In genomic region chr17:68327823-68328557, GRCh38 we compare ENCODE assay signal across 25 cellular contexts. TPM values are rescaled to one million over a fixed set of nuclear protein-coding genes. Genes with fewer than 3 reads are reported as not detected.
DNase-seq lines count a peak whose midpoint lies in the region; ATAC-seq, FAIRE-seq and TF ChIP-seq lines count a peak whose summit lies in the region.
"Had no signal": no experiment of that assay in that cellular context is flagged by ENCODE, and none has a peak within 500 bp of the region (broad histone marks: within the 10 kb centered on the region; RNA-seq: fewer than 3 reads in every experiment).

No MANE protein-coding gene starts in this region.

- no peak for TF ChIP-seq POLR2A in HCT116 (IDR thresholded peaks at IDR 0.05; ENCODE audit: borderline replicate concordance, extremely low read depth, insufficient read depth, insufficient read length)
- no peak for TF ChIP-seq POLR2A in GM12878 (IDR thresholded peaks at IDR 0.05; ENCODE audit: low read depth, low read length)

- H3K27ac Mint-ChIP-seq in neural progenitor cell: no peak overlapping the region
- no peak overlapping the region for H3K27ac Mint-ChIP-seq in nephron progenitor cell
- H3K27ac Mint-ChIP-seq: activated naive CD8-positive, alpha-beta T cell; stimulated activated memory B cell treated with anti-CD40 and anti-IgM and Interleukin-4, amounts not matched to agents 10 μg/mL and 1 μg/mL and 100 μg/mL, for 72 hours; T-cell had no signal

- H3K27ac ChIP-seq in HCT116 (ENCODE audit: low read depth, low read length) (no peak overlapping the region), GM12878 (ENCODE audit: control insufficient read depth, insufficient read depth) (no peak overlapping the region), neural progenitor cell (no peak overlapping the region)
- H3K27ac ChIP-seq: psoas muscle had no signal

- H3K4me1 Mint-ChIP-seq in neural progenitor cell (no peaks in the 10 kb centered on the region), nephron progenitor cell (no peaks in the 10 kb centered on the region)
- H3K4me1 Mint-ChIP-seq: stimulated activated memory B cell treated with anti-CD40 and anti-IgM and Interleukin-4, amounts not matched to agents 10 μg/mL and 1 μg/mL and 100 μg/mL, for 72 hours had no signal

- H4K20me1 ChIP-seq in HCT116 (ENCODE audit: insufficient read depth) (no peaks in the 10 kb centered on the region), GM12878 (ENCODE audit: control insufficient read depth, insufficient read depth) (no peaks in the 10 kb centered on the region), neural progenitor cell (ENCODE audit: low read depth) (no peaks in the 10 kb centered on the region)

- H3K4me3 Mint-ChIP-seq in neural progenitor cell (no peak overlapping the region), nephron progenitor cell (no peak overlapping the region)
- H3K4me3 Mint-ChIP-seq: activated naive CD8-positive, alpha-beta T cell; CD8-positive, alpha-beta memory T cell; stimulated activated memory B cell treated with anti-CD40 and anti-IgM and Interleukin-4, amounts not matched to agents 10 μg/mL and 1 μg/mL and 100 μg/mL, for 72 hours; T-cell had no signal

- 27% methylated on average over 8 of the region's 8 CpGs for WGBS in GM12878 (ENCODE audit: insufficient coverage, insufficient replicate concordance, low lambda C conversion rate, missing lambda C conversion rate)

- SMC1A ChIA-PET in GM12878 (lab: Charles Lee; ENCODE audit: uncharacterized antibody, unreplicated experiment): interaction anchor here (0.8 kb wide), 1 partner anchor 138 kb away, joined by 3 read pairs; no protein-coding TSS in a partner anchor

- H3K79me2 ChIP-seq in HCT116 (ENCODE audit: insufficient read depth, low read length) (no peaks in the 10 kb centered on the region), GM12878 (ENCODE audit: control insufficient read depth, insufficient read depth, low read length) (no peaks in the 10 kb centered on the region), neural progenitor cell (ENCODE audit: low read depth) (no peaks in the 10 kb centered on the region)

- TF ChIP-seq RAD21 in HCT116 (IDR thresholded peaks at IDR 0.05; ENCODE audit: low read depth): peak; percentile 36; the same call in 1 of the 2 replicates
- peak; percentile 44; the same call in 1 of the 2 replicates for TF ChIP-seq RAD21 in GM12878 (IDR thresholded peaks at IDR 0.05; ENCODE audit: insufficient read depth, low read depth, low read length)

- peak; percentile 43 for TF ChIP-seq CTCF in GM12864 (IDR thresholded peaks at IDR 0.05; ENCODE audit: low read depth, low read length, missing control alignments)
- peak; percentile 13 to 49 (median 40); a peak in 5 of 6 replicates for TF ChIP-seq CTCF in HCT116 (IDR thresholded peaks at IDR 0.05 in 2 of 3, conservative IDR thresholded peaks at IDR 0.05 in 1 of 3; ENCODE audit: borderline replicate concordance in 1 of 3, insufficient read depth in 1 of 3, low read depth in 2 of 3, low read length in 2 of 3)
- 0 out of 6 replicates have a peak, but pooled peaks of 1 of the 3 experiments have one; percentile 13 for TF ChIP-seq CTCF in GM12878 (IDR thresholded peaks at IDR 0.05 in 2 of 3, conservative IDR thresholded peaks at IDR 0.05 in 1 of 3; ENCODE audit: control insufficient read depth in 2 of 3, extremely low read depth in 1 of 3, insufficient read depth in 1 of 3, low read depth in 3 of 3, low read length in 3 of 3)
- TF ChIP-seq CTCF in neural progenitor cell (IDR thresholded peaks at IDR 0.05): peak; percentile 11
- TF ChIP-seq CTCF in nephron progenitor cell (IDR thresholded peaks at IDR 0.05): no peak

- ATAC-seq in HCT116: peak; percentile 60
- ATAC-seq in GM12878: no peak
- ATAC-seq: gastrocnemius medialis; psoas muscle; Right ventricle myocardium inferior; stimulated activated memory B cell treated with anti-CD40 and anti-IgM and Interleukin-4, amounts not matched to agents 10 μg/mL and 1 μg/mL and 100 μg/mL, for 72 hours; T-cell had no signal

- H3K36me3 Mint-ChIP-seq in neural progenitor cell: peaks cover 7% of the 10 kb centered on the region
- H3K36me3 Mint-ChIP-seq in nephron progenitor cell (ENCODE audit: low read depth): peaks cover 12% of the 10 kb centered on the region

- H3K4me2 ChIP-seq in HCT116 (ENCODE audit: low read length) (peak overlapping the region; percentile 19), GM12878 (ENCODE audit: control insufficient read depth, insufficient read depth) (no peak overlapping the region), neural progenitor cell (no peak overlapping the region)

- FAIRE-seq in GM12878 (lab: Jason Lieb, UNC): no peak
- FAIRE-seq: astrocyte, islet of Langerhans had no signal

- CTCF ChIA-PET in HCT116 (lab: Charles Lee) (interaction anchor here (1.0 kb wide), 1 partner anchor 9 kb away, joined by 5 read pairs; no protein-coding TSS in a partner anchor), GM12878 (lab: Yijun Ruan, JAX) (no interaction called here)

- BruUV-seq in HCT116 (replicated peaks; lab: Mats Ljungman, UMichigan): no TSS peak
- BruUV-seq in GM12878 (replicated peaks; lab: Mats Ljungman, UMichigan): no TSS peak

- RAD21 ChIA-PET in HCT116 (lab: Charles Lee; ENCODE audit: low non-redundant PET in 1 of 2, low total read pairs in 2 of 2, uncharacterized antibody in 2 of 2, unreplicated experiment in 2 of 2): interaction anchor here in 1 of 2 experiments (0.6 to 2.2 kb wide), 2 partner anchors 10 to 71 kb away, joined by 3 to 7 read pairs; no protein-coding TSS in a partner anchor
- RAD21 ChIA-PET in GM12878 (lab: Charles Lee; ENCODE audit: unreplicated experiment): no interaction called here

- H2AFZ ChIP-seq in HCT116 (ENCODE audit: low read depth, low read length, poor library complexity, severe bottlenecking) (no peak overlapping the region), GM12878 (ENCODE audit: control insufficient read depth, low read depth, low read length) (no peak overlapping the region), neural progenitor cell (replicated peaks) (no peak overlapping the region)

- peaks cover 15 to 28% of the 10 kb centered on the region in 2 experiments for H3K4me1 ChIP-seq in HCT116 (ENCODE audit: control insufficient read depth in 1 of 2, insufficient read depth in 2 of 2, low read length in 2 of 2)
- no peaks in the 10 kb centered on the region for H3K4me1 ChIP-seq in GM12878 (ENCODE audit: control insufficient read depth, insufficient read depth, low read length)
- no peaks in the 10 kb centered on the region for H3K4me1 ChIP-seq in neural progenitor cell

- DNase-seq in GM12864 (ENCODE audit: low read depth): no peak
- no peak for DNase-seq in HCT116 (ENCODE audit: low read depth, low spot score)
- no peak for DNase-seq in GM12878 (ENCODE audit: low read depth, low spot score)
- no peak for DNase-seq in neural progenitor cell (ENCODE audit: low spot score)
- DNase-seq in nephron progenitor cell: no peak
- no peak for DNase-seq in anterior cingulate cortex (lab: John Stamatoyannopoulos, UW)
- DNase-seq in cerebellum (ENCODE audit: low spot score): no peak
- DNase-seq: CD8-positive, alpha-beta memory T cell; cerebellar nuclear complex; DMS79; gastrocnemius medialis; H7; MM.1S; NCI-H187; NCI-H2227 treated with DMSO at 0.1 percent for 48 hours; NCI-H748 treated with DMSO at 0.1 percent for 48 hours; psoas muscle; stimulated activated CD4-positive, alpha-beta T cell treated with anti-CD3 and anti-CD28 coated beads, Interleukin-1b, Interleukin-23, amount 100 ng/mL, for 48 hours; T-cell had no signal

- no peak for TF ChIP-seq EP300 in GM12878 (IDR thresholded peaks at IDR 0.05; ENCODE audit: borderline replicate concordance in 1 of 2, control insufficient read depth in 1 of 2, low read depth in 2 of 2, low read length in 2 of 2)

- POLR2A ChIA-PET in HCT116 (lab: Charles Lee) (interaction anchor here (1.2 kb wide), 1 partner anchor 56 kb away, joined by 3 read pairs; no protein-coding TSS in a partner anchor), GM12878 (lab: Charles Lee) (no interaction called here)

- no peaks in the 10 kb centered on the region for H3K9me3 ChIP-seq in HCT116 (ENCODE audit: control insufficient read depth in 1 of 2, insufficient read depth in 1 of 2, low read depth in 1 of 2, low read length in 2 of 2)
- H3K9me3 ChIP-seq in GM12878 (replicated peaks; ENCODE audit: control insufficient read depth, insufficient read depth, low read length): no peaks in the 10 kb centered on the region; the same call in 2 of the 3 replicates
- H3K9me3 ChIP-seq in neural progenitor cell (ENCODE audit: low read depth): no peaks in the 10 kb centered on the region
- H3K9me3 ChIP-seq: gastrocnemius medialis had no signal

- H3K36me3 ChIP-seq in HCT116 (ENCODE audit: control insufficient read depth in 1 of 2, insufficient read depth in 2 of 2, low read length in 2 of 2) (no peaks in the 10 kb centered on the region), GM12878 (ENCODE audit: control insufficient read depth in 2 of 2, insufficient read depth in 2 of 2, low read length in 1 of 2) (no peaks in the 10 kb centered on the region), neural progenitor cell (no peaks in the 10 kb centered on the region)
- H3K36me3 ChIP-seq: gastrocnemius medialis had no signal

- in situ Hi-C loops in GM12878 (cut with MboI): no loop called here

- intact Hi-C loops in HCT116 (cut with micrococcal nuclease): no loop called here
- intact Hi-C loops in GM12878 (cut with micrococcal nuclease; ENCODE audit: unreplicated experiment): no loop called here

- no peaks in the 10 kb centered on the region for H3K9me2 ChIP-seq in HCT116 (ENCODE audit: insufficient read depth)

- no peaks in the 10 kb centered on the region for H3F3A ChIP-seq in neural progenitor cell (ENCODE audit: low read depth)

- H3K27me3 ChIP-seq in HCT116 (ENCODE audit: insufficient read depth, low read length) (no peaks in the 10 kb centered on the region), GM12878 (replicated peaks in 1 of 2; ENCODE audit: control insufficient read depth in 2 of 2, insufficient read depth in 2 of 2, low read length in 1 of 2) (no peaks in the 10 kb centered on the region), neural progenitor cell (no peaks in the 10 kb centered on the region)
- H3K27me3 ChIP-seq: gastrocnemius medialis had no signal

- H3K27me3 Mint-ChIP-seq in neural progenitor cell (ENCODE audit: insufficient read depth, low read depth): peaks cover 10% of the 10 kb centered on the region
- H3K27me3 Mint-ChIP-seq in nephron progenitor cell (ENCODE audit: low read depth, poor library complexity): peaks cover 19% of the 10 kb centered on the region
- H3K27me3 Mint-ChIP-seq: activated naive CD8-positive, alpha-beta T cell; stimulated activated memory B cell treated with anti-CD40 and anti-IgM and Interleukin-4, amounts not matched to agents 10 μg/mL and 1 μg/mL and 100 μg/mL, for 72 hours; T-cell had no signal

- H3K4me3 ChIP-seq in GM12864 (ENCODE audit: low read depth, low read length): no peak overlapping the region
- H3K4me3 ChIP-seq in HCT116 (replicated peaks in 1 of 2; ENCODE audit: low read depth in 1 of 2, low read length in 2 of 2): no peak overlapping the region
- no peak overlapping the region for H3K4me3 ChIP-seq in GM12878
- H3K4me3 ChIP-seq in neural progenitor cell: no peak overlapping the region
- H3K4me3 ChIP-seq: gastrocnemius medialis, psoas muscle had no signal

- H3K9me3 Mint-ChIP-seq in neural progenitor cell (peaks cover 41% of the 10 kb centered on the region), nephron progenitor cell (peaks cover 50% of the 10 kb centered on the region)

- H3K9ac ChIP-seq in HCT116 (ENCODE audit: low read length) (no peak overlapping the region), GM12878 (ENCODE audit: control insufficient read depth, insufficient read depth, low read length) (no peak overlapping the region), neural progenitor cell (no peak overlapping the region)

RNA-seq across cellular contexts. Expression of gene ARSG, which starts 36.7 kb away (rescaled TPM):
- total RNA-seq in HCT116 (2021; ENCODE audit: unreplicated experiment) (17.1 TPM), GM12878 (2014; rRNA removed) (6.6 and 10.4 TPM in 2 replicates), GM12878 (2014; rRNA removed; fragmentation: Illumina TruSeq; extraction: Trizol) (9.2 and 9.8 TPM in 2 replicates), GM12878 (2021) (7.7 and 9.0 TPM in 2 replicates), neural progenitor cell (ENCODE audit: low replicate concordance) (19.5 and 20.0 TPM in 2 replicates), cerebellum (12.4 TPM)
- 5.4 and 6.1 TPM in 2 replicates for polyA plus RNA-seq in HCT116 (2012)
- 68.9 and 84.0 TPM in 2 replicates for total RNA-seq in GM12878 (2013; cell fraction: nucleolus; rRNA removed)
- polyA plus RNA-seq in GM12878 (2011; ENCODE audit: low read depth): 7.1 TPM
- polyA plus RNA-seq in GM12878 (2011; rRNA removed) (7.5 and 9.3 TPM in 2 replicates), GM12878 (2014; fragmentation: Illumina TruSeq; extraction: Trizol) (13.5 and 16.6 TPM in 2 replicates), GM12878 (2014; fragmentation: Nextera tagmentation; extraction: Ambion mirVana) (1 to 10 TPM; 2.9 to 3.2 TPM), GM12878 (2014; rRNA removed) (6.8 and 7.4 TPM in 2 replicates), GM12878 (2016; fragmentation: Nextera tagmentation; extraction: Ambion mirVana) (1 to 10 TPM; 8.3 to 9.2 TPM)
- polyA plus RNA-seq in GM12878 (2011; cell fraction: cytosol; rRNA removed): 5.9 and 6.5 TPM in 2 replicates
- polyA plus RNA-seq in GM12878 (2011; cell fraction: nucleus; rRNA removed): 13.2 and 15.0 TPM in 2 replicates
- polyA plus RNA-seq in GM12878 (2012): 5.2 and 5.9 TPM in 2 replicates
- 12.7 and 14.7 TPM in 2 replicates for polyA minus RNA-seq in GM12878 (2011; rRNA and poly(A)+ RNA removed)
- polyA minus RNA-seq in GM12878 (2011; cell fraction: cytosol; rRNA and poly(A)+ RNA removed): 2.7 and 4.0 TPM in 2 replicates
- polyA minus RNA-seq in GM12878 (2011; cell fraction: nucleus; rRNA and poly(A)+ RNA removed): 9.7 and 11.2 TPM in 2 replicates

RNA-seq across cellular contexts. Expression of gene SLC16A6, which starts 37.1 kb away (rescaled TPM):
- total RNA-seq in HCT116 (2021; ENCODE audit: unreplicated experiment) (4.8 TPM), GM12878 (2014; rRNA removed) (7.5 TPM in 2 replicates), GM12878 (2014; rRNA removed; fragmentation: Illumina TruSeq; extraction: Trizol) (7.7 and 8.0 TPM in 2 replicates), GM12878 (2021) (7.6 and 8.1 TPM in 2 replicates), neural progenitor cell (ENCODE audit: low replicate concordance) (0.09 and 0.19 TPM in 2 replicates), cerebellum (2.8 TPM)
- polyA plus RNA-seq in HCT116 (2012): 1.1 and 1.3 TPM in 2 replicates
- total RNA-seq in GM12878 (2013; cell fraction: nucleolus; rRNA removed): 2.8 and 3.9 TPM in 2 replicates
- polyA plus RNA-seq in GM12878 (2011; ENCODE audit: low read depth): 3.0 TPM
- polyA plus RNA-seq in GM12878 (2011; rRNA removed) (5.5 and 6.8 TPM in 2 replicates), GM12878 (2014; fragmentation: Illumina TruSeq; extraction: Trizol) (8.8 and 8.9 TPM in 2 replicates), GM12878 (2014; fragmentation: Nextera tagmentation; extraction: Ambion mirVana) (1 to 10 TPM; 2.4 to 2.9 TPM), GM12878 (2014; rRNA removed) (5.8 and 6.6 TPM in 2 replicates), GM12878 (2016; fragmentation: Nextera tagmentation; extraction: Ambion mirVana) (1 to 10 TPM; 4.1 to 5.3 TPM)
- polyA plus RNA-seq in GM12878 (2011; cell fraction: cytosol; rRNA removed): 4.1 and 4.7 TPM in 2 replicates
- 3.5 and 4.5 TPM in 2 replicates for polyA plus RNA-seq in GM12878 (2011; cell fraction: nucleus; rRNA removed)
- 3.0 and 4.4 TPM in 2 replicates for polyA plus RNA-seq in GM12878 (2012)
- 10.6 and 12.1 TPM in 2 replicates for polyA minus RNA-seq in GM12878 (2011; rRNA and poly(A)+ RNA removed)
- 3.9 and 5.3 TPM in 2 replicates for polyA minus RNA-seq in GM12878 (2011; cell fraction: cytosol; rRNA and poly(A)+ RNA removed)
- 1.7 and 3.3 TPM in 2 replicates for polyA minus RNA-seq in GM12878 (2011; cell fraction: nucleus; rRNA and poly(A)+ RNA removed)
- total RNA-seq: epithelial cell of proximal tubule had no signal
